24 cellular contexts compared by ENCODE assay signal in the genomic region with DNA sequence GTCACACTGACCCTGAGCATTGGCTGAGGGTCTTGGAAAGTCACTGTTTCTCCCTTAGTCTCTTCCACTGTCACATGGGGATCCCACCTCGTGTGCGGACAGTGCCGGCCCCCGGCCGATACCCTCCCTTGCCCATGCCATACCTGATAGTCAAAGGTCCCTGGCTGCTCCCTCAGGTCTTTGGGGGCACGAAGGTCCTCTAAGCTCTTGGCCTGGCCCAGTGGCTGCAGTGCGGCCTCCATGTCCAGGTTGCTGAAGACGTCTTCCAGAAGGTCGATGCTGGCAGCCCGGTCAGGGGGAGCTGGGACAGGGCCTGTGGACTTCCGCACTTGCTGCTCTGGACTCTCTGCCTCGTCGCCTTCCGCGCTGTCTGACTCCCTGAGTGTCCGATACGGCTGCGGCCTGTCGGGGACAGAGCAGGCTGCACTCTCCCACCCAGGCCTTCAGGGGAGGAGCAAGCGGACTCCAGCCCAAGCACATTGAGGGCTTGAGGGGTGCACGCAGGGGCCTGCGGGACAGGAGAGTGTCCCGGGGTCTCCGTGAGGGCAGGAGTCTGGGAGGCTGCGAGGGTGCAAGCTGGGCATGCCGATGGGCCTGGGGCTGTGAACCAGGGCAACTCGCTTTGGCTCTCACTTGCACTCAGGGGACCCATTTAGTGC. TPM values are rescaled to one million over a fixed set of nuclear protein-coding genes. Genes with fewer than 3 reads are reported as not detected.
"Had no signal": no experiment of that assay in that cellular context is flagged by ENCODE, and none has a peak within 500 bp of the region (broad histone marks: within the 10 kb centered on the region; RNA-seq: fewer than 3 reads in every experiment).

No MANE protein-coding gene starts in this region.

- H3K4me3 ChIP-seq: Peyer's patch, SK-N-MC had no signal

- H3K9me3 Mint-ChIP-seq: activated B cell treated with CpG ODN at 0.5 μM for 24 hours; activated CD4-positive, alpha-beta memory T cell treated with anti-CD3 and anti-CD28 coated beads for 36 hours; activated CD4-positive, alpha-beta T cell treated with anti-CD3 and anti-CD28 coated beads, Interleukin-2, amount 10 ng/mL, durations not matched to agents 7 days and 5 days; activated naive CD4-positive, alpha-beta T cell treated with anti-CD3 and anti-CD28 coated beads, Interleukin-2, amount 50 U/mL, for 72 hours; activated T-cell treated with anti-CD3 and anti-CD28 coated beads, Interleukin-2, amount 50 U/mL, for 4 hours; T-cell had no signal

- H3K27me3 ChIP-seq: brain microvascular endothelial cell, Peyer's patch had no signal

- H3K27ac ChIP-seq: brain microvascular endothelial cell, Peyer's patch, SK-N-MC had no signal

- DNase-seq: activated B cell treated with CpG ODN at 0.5 μM for 24 hours; activated CD4-positive, alpha-beta memory T cell treated with anti-CD3 and anti-CD28 coated beads for 36 hours; activated CD4-positive, alpha-beta T cell treated with anti-CD3 and anti-CD28 coated beads, Interleukin-2, amount 10 ng/mL, durations not matched to agents 7 days and 5 days; activated CD8-positive, alpha-beta memory T cell treated with anti-CD3 and anti-CD28 coated beads for 24 hours; activated effector memory CD4-positive, alpha-beta T cell treated with anti-CD3 and anti-CD28 coated beads, Interleukin-2, amount 50 U/mL, for 16 hours; activated naive CD4-positive, alpha-beta T cell treated with Interleukin-2 at 50 U/mL for 16 hours; activated T-cell treated with anti-CD3 and anti-CD28 coated beads, Interleukin-2, amount 50 U/mL, for 4 hours; brain microvascular endothelial cell; Karpas-422; MM.1S; NCI-H1105; NCI-H1436; NCI-H1694 treated with DMSO at 0.1 percent for 48 hours; NCI-H2029 treated with DMSO at 0.1 percent for 48 hours; NCI-H510A treated with DMSO at 0.1 percent for 48 hours; NCI-H69; Peyer's patch; SIG-M5; T-cell; T-helper 2 cell; T1000 had no signal

- H3K4me3 Mint-ChIP-seq: activated B cell treated with CpG ODN at 0.5 μM for 24 hours; activated CD4-positive, alpha-beta memory T cell treated with anti-CD3 and anti-CD28 coated beads for 36 hours; activated CD4-positive, alpha-beta T cell treated with anti-CD3 and anti-CD28 coated beads, Interleukin-2, amount 10 ng/mL, durations not matched to agents 7 days and 5 days; activated T-cell treated with anti-CD3 and anti-CD28 coated beads, Interleukin-2, amount 50 U/mL, for 4 hours; T-cell had no signal

- H3K27me3 Mint-ChIP-seq: activated B cell treated with CpG ODN at 0.5 μM for 24 hours; activated CD4-positive, alpha-beta memory T cell treated with anti-CD3 and anti-CD28 coated beads for 36 hours; activated CD4-positive, alpha-beta T cell treated with anti-CD3 and anti-CD28 coated beads, Interleukin-2, amount 10 ng/mL, durations not matched to agents 7 days and 5 days; T-cell had no signal

- H3K4me1 Mint-ChIP-seq: activated B cell treated with CpG ODN at 0.5 μM for 24 hours, T-cell had no signal

- ATAC-seq: activated naive CD4-positive, alpha-beta T cell treated with anti-CD3 and anti-CD28 coated beads, Interleukin-2, amount 50 U/mL, for 72 hours; activated T-cell treated with anti-CD3 and anti-CD28 coated beads, Interleukin-2, amount 50 U/mL, for 4 hours; T-cell had no signal

- H3K4me1 ChIP-seq: Peyer's patch had no signal

- H3K27ac Mint-ChIP-seq: activated B cell treated with CpG ODN at 0.5 μM for 24 hours; activated CD4-positive, alpha-beta memory T cell treated with anti-CD3 and anti-CD28 coated beads for 36 hours; activated CD4-positive, alpha-beta T cell treated with anti-CD3 and anti-CD28 coated beads, Interleukin-2, amount 10 ng/mL, durations not matched to agents 7 days and 5 days; activated naive CD4-positive, alpha-beta T cell treated with anti-CD3 and anti-CD28 coated beads, Interleukin-2, amount 50 U/mL, for 72 hours; T-cell had no signal

- H3K9me3 ChIP-seq: Peyer's patch had no signal

- H3K36me3 Mint-ChIP-seq: activated CD4-positive, alpha-beta memory T cell treated with anti-CD3 and anti-CD28 coated beads for 36 hours; activated naive CD4-positive, alpha-beta T cell treated with anti-CD3 and anti-CD28 coated beads, Interleukin-2, amount 50 U/mL, for 72 hours had no signal

- H3K36me3 ChIP-seq: brain microvascular endothelial cell had no signal

RNA-seq across cellular contexts. Expression of a gene that starts 27.6 kb away (rescaled TPM):
- total RNA-seq: activated CD4-positive, alpha-beta memory T cell treated with anti-CD3 and anti-CD28 coated beads for 36 hours; activated CD4-positive, alpha-beta T cell treated with anti-CD3 and anti-CD28 coated beads, Interleukin-2, amount 10 ng/mL, durations not matched to agents 7 days and 5 days; cardiac septum had no signal
